Comparison of ENCODE assay signal across 21 cellular contexts in the genomic region with DNA sequence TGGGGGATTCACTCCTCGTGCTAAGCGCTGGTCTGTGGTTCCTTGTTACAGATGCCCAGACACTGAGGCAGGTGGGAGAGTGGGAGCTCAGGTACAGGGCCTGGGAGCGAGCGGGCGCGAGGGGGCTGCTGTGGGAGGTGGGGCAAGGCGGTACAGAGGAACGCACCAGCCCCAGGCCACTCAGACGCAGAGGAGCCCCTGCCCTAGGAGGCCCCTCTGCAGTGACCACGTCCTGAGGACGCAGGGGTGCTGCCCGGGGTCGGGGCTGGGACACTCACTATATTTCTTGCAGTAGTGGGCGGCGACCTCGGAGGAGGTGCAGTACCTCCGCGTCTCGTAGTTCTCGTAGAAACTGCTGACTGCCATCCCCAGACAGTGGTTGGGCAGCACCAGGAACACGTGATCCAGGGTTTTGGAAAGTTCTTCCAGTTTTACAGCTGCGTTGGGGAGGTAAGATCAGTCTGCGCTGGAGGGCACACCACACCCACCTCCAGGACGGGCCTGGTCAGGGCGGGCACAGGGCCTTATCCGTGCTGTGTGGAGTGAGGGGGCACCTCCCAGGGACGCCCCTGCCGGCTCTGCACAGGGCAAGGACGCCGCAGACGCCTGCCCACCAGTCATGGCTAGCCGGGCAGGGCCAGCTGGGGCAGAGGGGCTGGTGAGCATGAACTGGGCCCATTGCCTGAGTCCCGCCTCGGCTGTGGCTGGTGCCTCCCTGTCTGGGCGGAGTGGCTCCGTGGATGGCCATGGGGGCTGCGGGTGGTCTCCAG. TPM values are rescaled to one million over a fixed set of nuclear protein-coding genes. Genes with fewer than 3 reads are reported as not detected.
DNase-seq lines count a peak whose midpoint lies in the region; ATAC-seq and TF ChIP-seq lines count a peak whose summit lies in the region.
"Had no signal": no experiment of that assay in that cellular context is flagged by ENCODE, and none has a peak within 500 bp of the region (broad histone marks: within the 10 kb centered on the region; RNA-seq: fewer than 3 reads in every experiment).

No MANE protein-coding gene starts in this region.

- no peak for TF ChIP-seq CTCF in natural killer cell (IDR thresholded peaks at IDR 0.05)
- TF ChIP-seq CTCF in neural progenitor cell (IDR thresholded peaks at IDR 0.05) = no peak
- TF ChIP-seq CTCF in body of pancreas (IDR thresholded peaks at IDR 0.05) = no peak
- TF ChIP-seq CTCF in psoas muscle (IDR thresholded peaks at IDR 0.05) = no peak

- H2AFZ ChIP-seq in neural progenitor cell (replicated peaks) = no peak overlapping the region

- no peak overlapping the region for H3K4me3 Mint-ChIP-seq in natural killer cell treated with Interleukin-12 subunit alpha and Interleukin-12 subunit beta and Interleukin-15 and Interleukin-18, amount 100 ng/mL, for 72 hours
- H3K4me3 Mint-ChIP-seq in natural killer cell (no peak overlapping the region), neural progenitor cell (peak overlapping the region; percentile 34)
- H3K4me3 Mint-ChIP-seq: CD8-positive, alpha-beta T cell had no signal

- no peak for TF ChIP-seq POLR2A in body of pancreas (IDR thresholded peaks at IDR 0.05)

- H3K4me2 ChIP-seq in neural progenitor cell = no peak overlapping the region
- H3K4me2 ChIP-seq: BLaER1 treated with 17β-estradiol and CSF1 and Interleukin-3, amounts not matched to agents 10 nM and 100 nM; KMS-11 had no signal

- H3K9ac ChIP-seq in neural progenitor cell = no peak overlapping the region
- H3K9ac ChIP-seq: BLaER1 treated with 17β-estradiol and CSF1 and Interleukin-3, amounts not matched to agents 10 nM and 100 nM; KMS-11 had no signal

- H3K4me3 ChIP-seq in neural progenitor cell = no peak overlapping the region
- H3K4me3 ChIP-seq in body of pancreas = no peak overlapping the region
- H3K4me3 ChIP-seq in psoas muscle = no peak overlapping the region
- H3K4me3 ChIP-seq: BLaER1 treated with 17β-estradiol and CSF1 and Interleukin-3, amounts not matched to agents 10 nM and 100 nM had no signal

- no peaks in the 10 kb centered on the region for H4K20me1 ChIP-seq in neural progenitor cell (ENCODE audit: low read depth)

- H3K27me3 Mint-ChIP-seq in natural killer cell treated with Interleukin-12 subunit alpha and Interleukin-12 subunit beta and Interleukin-15 and Interleukin-18, amount 100 ng/mL, for 72 hours = no peaks in the 10 kb centered on the region
- H3K27me3 Mint-ChIP-seq in natural killer cell (ENCODE audit: low read depth in 2 of 2) (no peaks in the 10 kb centered on the region), neural progenitor cell (ENCODE audit: insufficient read depth, low read depth) (no peaks in the 10 kb centered on the region)

- H3K9me3 ChIP-seq in neural progenitor cell (ENCODE audit: low read depth) (no peaks in the 10 kb centered on the region), body of pancreas (no peaks in the 10 kb centered on the region), psoas muscle (no peaks in the 10 kb centered on the region)
- H3K9me3 ChIP-seq: BLaER1 treated with 17β-estradiol and CSF1 and Interleukin-3, amounts not matched to agents 10 nM and 100 nM had no signal

- intact Hi-C loops in natural killer cell (cut with micrococcal nuclease) (no loop called here), body of pancreas (cut with DNase I) (no loop called here), psoas muscle (cut with DNase I) (loop anchor here in 1 of 2 donors (10.0 kb wide), 1 partner anchor 131 kb away; no protein-coding TSS in a partner anchor)

- H3K36me3 ChIP-seq in neural progenitor cell (no peaks in the 10 kb centered on the region), body of pancreas (replicated peaks in 1 of 2; ENCODE audit: insufficient read depth in 1 of 2, low read depth in 2 of 2) (peaks cover 0 to 3% of the 10 kb centered on the region in 2 donors), psoas muscle (ENCODE audit: insufficient read depth in 1 of 2, low read depth in 1 of 2) (peaks cover 0 to 41% of the 10 kb centered on the region in 2 donors)

- H3K4me1 Mint-ChIP-seq in natural killer cell treated with Interleukin-12 subunit alpha and Interleukin-12 subunit beta and Interleukin-15 and Interleukin-18, amount 100 ng/mL, for 72 hours (ENCODE audit: low read depth in 2 of 2) = peaks cover 0 to 3% of the 10 kb centered on the region in 2 donors
- H3K4me1 Mint-ChIP-seq in natural killer cell (no peaks in the 10 kb centered on the region), neural progenitor cell (no peaks in the 10 kb centered on the region)

- no peaks in the 10 kb centered on the region for H3K36me3 Mint-ChIP-seq in natural killer cell treated with Interleukin-12 subunit alpha and Interleukin-12 subunit beta and Interleukin-15 and Interleukin-18, amount 100 ng/mL, for 72 hours
- H3K36me3 Mint-ChIP-seq in natural killer cell (no peaks in the 10 kb centered on the region), neural progenitor cell (peaks cover 3% of the 10 kb centered on the region)

- H3K79me2 ChIP-seq in neural progenitor cell (ENCODE audit: low read depth) = no peaks in the 10 kb centered on the region

- no peak for ATAC-seq in natural killer cell treated with Interleukin-12 subunit alpha and Interleukin-12 subunit beta and Interleukin-15 and Interleukin-18, amount 100 ng/mL, for 72 hours
- ATAC-seq in natural killer cell (no peak), esophagus mucosa (peak; percentile 32), body of pancreas (no peak), psoas muscle (no peak)
- ATAC-seq: CD8-positive, alpha-beta T cell; Panc1 had no signal

- WGBS in body of pancreas, 2 donors = 90 to 92% methylated on average over 21 to 32 of the region's 37 CpGs
- 89 to 92% (median 92%) methylated on average over 37 of the region's 37 CpGs for WGBS in psoas muscle, 3 donors

- H3K4me1 ChIP-seq in neural progenitor cell = no peaks in the 10 kb centered on the region
- no peaks in the 10 kb centered on the region for H3K4me1 ChIP-seq in body of pancreas
- no peaks in the 10 kb centered on the region for H3K4me1 ChIP-seq in psoas muscle

- H3K27ac Mint-ChIP-seq in natural killer cell treated with Interleukin-12 subunit alpha and Interleukin-12 subunit beta and Interleukin-15 and Interleukin-18, amount 100 ng/mL, for 72 hours = no peak overlapping the region
- H3K27ac Mint-ChIP-seq in natural killer cell (no peak overlapping the region), neural progenitor cell (no peak overlapping the region)
- H3K27ac Mint-ChIP-seq: CD8-positive, alpha-beta T cell had no signal

- H3K9me3 Mint-ChIP-seq in natural killer cell treated with Interleukin-12 subunit alpha and Interleukin-12 subunit beta and Interleukin-15 and Interleukin-18, amount 100 ng/mL, for 72 hours = no peaks in the 10 kb centered on the region
- H3K9me3 Mint-ChIP-seq in natural killer cell (no peaks in the 10 kb centered on the region), neural progenitor cell (no peaks in the 10 kb centered on the region)
- H3K9me3 Mint-ChIP-seq: CD8-positive, alpha-beta T cell had no signal

- no peaks in the 10 kb centered on the region for H3K27me3 ChIP-seq in neural progenitor cell
- no peaks in the 10 kb centered on the region for H3K27me3 ChIP-seq in body of pancreas
- H3K27me3 ChIP-seq in psoas muscle (ENCODE audit: insufficient read depth in 3 of 3, low read length in 2 of 3) = no peaks in the 10 kb centered on the region
- H3K27me3 ChIP-seq: BLaER1 treated with 17β-estradiol and CSF1 and Interleukin-3, amounts not matched to agents 10 nM and 100 nM had no signal

- peak; percentile 51 for DNase-seq in natural killer cell treated with Interleukin-12 subunit alpha and Interleukin-12 subunit beta and Interleukin-15 and Interleukin-18, amount 100 ng/mL, for 72 hours (ENCODE audit: low spot score)
- DNase-seq in natural killer cell (no peak), neural progenitor cell (ENCODE audit: low spot score) (no peak), T1000 (lab: John Stamatoyannopoulos, UW) (no peak), NCI-H2107 (lab: John Stamatoyannopoulos, UW) (no peak), body of pancreas (no peak), psoas muscle (no peak)
- DNase-seq: Calu3; CD8-positive, alpha-beta T cell; GDM1; NCI-H1105; NCI-H146; NCI-H2029; NCI-H226; NCI-H524 treated with DMSO at 0.1 percent for 48 hours; NCI-H82 had no signal

- H3K27ac ChIP-seq in neural progenitor cell (no peak overlapping the region), body of pancreas (no peak overlapping the region), psoas muscle (no peak overlapping the region)
- H3K27ac ChIP-seq: 22Rv1; BLaER1 treated with 17β-estradiol and CSF1 and Interleukin-3, amounts not matched to agents 10 nM and 100 nM; KMS-11 had no signal

- H3F3A ChIP-seq in neural progenitor cell (ENCODE audit: low read depth) = no peaks in the 10 kb centered on the region

RNA-seq across cellular contexts. Expression of a gene that starts 16.3 kb away (rescaled TPM):
- total RNA-seq in natural killer cell treated with Interleukin-12 subunit alpha and Interleukin-12 subunit beta and Interleukin-15 and Interleukin-18, amount 100 ng/mL, for 72 hours = 100 to 1,000 TPM; 256 to 334 TPM
- total RNA-seq in natural killer cell (100 to 1,000 TPM; 269 to 284 (median 273) TPM), esophagus mucosa (104 TPM), neural progenitor cell (ENCODE audit: low replicate concordance) (176 and 284 TPM in 2 replicates), body of pancreas (10 to 100 TPM; 48.5 to 61.6 TPM), psoas muscle (100 to 1,000 TPM; 165 to 251 (median 187) TPM)
- 100 to 1,000 TPM; 193 to 441 (median 352) TPM for polyA plus RNA-seq in psoas muscle

RNA-seq across cellular contexts. Expression of a gene that starts 32.8 kb away (rescaled TPM):
- total RNA-seq in natural killer cell treated with Interleukin-12 subunit alpha and Interleukin-12 subunit beta and Interleukin-15 and Interleukin-18, amount 100 ng/mL, for 72 hours = 10 to 100 TPM; 29.1 to 51.1 TPM
- 10 to 100 TPM; 14.6 to 19.2 (median 19.0) TPM for total RNA-seq in natural killer cell
- 65.8 TPM for total RNA-seq in esophagus mucosa
- 39.7 and 85.6 TPM in 2 replicates for total RNA-seq in neural progenitor cell (ENCODE audit: low replicate concordance)
- total RNA-seq in body of pancreas = 100 to 1,000 TPM in 1 of 2 donors, 10 to 100 TPM in 1; 58.9 to 102 TPM
- total RNA-seq in psoas muscle = 100 to 1,000 TPM; 103 to 143 (median 126) TPM
- 100 to 1,000 TPM in 2 of 3 donors, 10 to 100 TPM in 1; 81.7 to 205 (median 183) TPM for polyA plus RNA-seq in psoas muscle

RNA-seq across cellular contexts. Expression of a gene that starts 47.9 kb away (rescaled TPM):
- 1 to 10 TPM in 1 of 2 donors, under 1 TPM in 1; 0.88 to 3.5 TPM for total RNA-seq in natural killer cell treated with Interleukin-12 subunit alpha and Interleukin-12 subunit beta and Interleukin-15 and Interleukin-18, amount 100 ng/mL, for 72 hours
- total RNA-seq in natural killer cell (1 to 10 TPM in 1 of 3 donors, under 1 TPM in 2; 0.19 to 1.4 (median 0.77) TPM), esophagus mucosa (0.12 TPM), neural progenitor cell (ENCODE audit: low replicate concordance) (0.21 and 1.6 TPM in 2 replicates), body of pancreas (1 to 10 TPM in 1 of 2 donors, not detected in 1; 1.3 TPM), psoas muscle (1 to 10 TPM in 1 of 4 donors, under 1 TPM in 3; 0.28 to 1.2 (median 0.60) TPM)
- polyA plus RNA-seq in psoas muscle = under 1 TPM; 0.17 to 0.35 (median 0.30) TPM

RNA-seq across cellular contexts. Expression of a gene that starts 56.3 kb away (rescaled TPM):
- 10 to 100 TPM in 1 of 2 donors, 1 to 10 TPM in 1; 7.3 to 14.9 TPM for total RNA-seq in natural killer cell treated with Interleukin-12 subunit alpha and Interleukin-12 subunit beta and Interleukin-15 and Interleukin-18, amount 100 ng/mL, for 72 hours
- total RNA-seq in natural killer cell (10 to 100 TPM; 12.2 to 17.5 (median 16.6) TPM), esophagus mucosa (1.2 TPM), neural progenitor cell (ENCODE audit: low replicate concordance) (9.7 and 10.8 TPM in 2 replicates), body of pancreas (10 to 100 TPM; 13.8 to 21.0 TPM), psoas muscle (1 to 10 TPM; 8.6 to 9.4 (median 9.0) TPM)
- 1 to 10 TPM; 2.2 to 5.2 (median 3.0) TPM for polyA plus RNA-seq in psoas muscle
